9 cellular contexts compared by ENCODE assay signal in genomic region chr11:14422052-14422813, GRCh38.
DNase-seq lines count a peak whose midpoint lies in the region; ATAC-seq, FAIRE-seq and TF ChIP-seq lines count a peak whose summit lies in the region.
"Had no signal": no experiment of that assay in that cellular context is flagged by ENCODE, and none has a peak within 500 bp of the region (broad histone marks: within the 10 kb centered on the region; RNA-seq: fewer than 3 reads in every experiment).

No MANE protein-coding gene starts in this region.

- H3K4me1 ChIP-seq in DND-41 (ENCODE audit: insufficient read depth, low read length), result peaks cover 40% of the 10 kb centered on the region

- H3K9me3 Mint-ChIP-seq in stimulated activated effector memory CD8-positive, alpha-beta T cell treated with anti-CD3 and anti-CD28 coated beads, Interleukin-12 subunit alpha, Interleukin-12 subunit beta, amount 100 ng/mL, for 72 hours, result no peaks in the 10 kb centered on the region

- H3K4me1 Mint-ChIP-seq in stimulated activated effector memory CD8-positive, alpha-beta T cell treated with anti-CD3 and anti-CD28 coated beads, Interleukin-12 subunit alpha, Interleukin-12 subunit beta, amount 100 ng/mL, for 72 hours, result peaks cover 15% of the 10 kb centered on the region

- H3K79me2 ChIP-seq in DND-41 (ENCODE audit: insufficient read depth, low read length), result no peaks in the 10 kb centered on the region

- no peaks in the 10 kb centered on the region for H3K36me3 ChIP-seq in DND-41 (ENCODE audit: insufficient read depth, low read length)
- H3K36me3 ChIP-seq in bronchial epithelial cell (ENCODE audit: control insufficient read depth, insufficient read depth, low read length), result no peaks in the 10 kb centered on the region

- H2AFZ ChIP-seq in DND-41 (ENCODE audit: low read depth, low read length), result peak overlapping the region; percentile 63

- peak overlapping the region; percentile 89 for H3K27ac ChIP-seq in DND-41 (ENCODE audit: low read length)
- H3K27ac ChIP-seq: HL-60 had no signal

- peak overlapping the region in 1 of 2 experiments; percentile 48; a peak in 2 of 4 replicates for H3K4me3 ChIP-seq in DND-41 (ENCODE audit: low read depth in 1 of 2, low read length in 2 of 2)
- no peak overlapping the region for H3K4me3 ChIP-seq in bronchial epithelial cell (ENCODE audit: low read depth, low read length)
- 0 out of 2 replicates have a peak overlapping the region, but pooled peaks have one; percentile 9 for H3K4me3 ChIP-seq in iPS-18c (ENCODE audit: insufficient read depth, low read depth, low read length)

- H3K27ac Mint-ChIP-seq in stimulated activated effector memory CD8-positive, alpha-beta T cell treated with anti-CD3 and anti-CD28 coated beads, Interleukin-12 subunit alpha, Interleukin-12 subunit beta, amount 100 ng/mL, for 72 hours, result no peak overlapping the region

- peak; percentile 84 for ATAC-seq in DND-41 (ENCODE audit: insufficient read depth, low read depth)
- no peak for ATAC-seq in GM21526 (IDR thresholded peaks at IDR 0.05; ENCODE audit: low FRiP score, unreplicated experiment)
- no peak for ATAC-seq in GM18907 (IDR thresholded peaks at IDR 0.05; ENCODE audit: unreplicated experiment)
- ATAC-seq in stimulated activated effector memory CD8-positive, alpha-beta T cell treated with anti-CD3 and anti-CD28 coated beads, Interleukin-12 subunit alpha, Interleukin-12 subunit beta, amount 100 ng/mL, for 72 hours, result no peak

- no peaks in the 10 kb centered on the region for H4K20me1 ChIP-seq in DND-41 (ENCODE audit: insufficient read depth, low read length)

- FAIRE-seq in bronchial epithelial cell (lab: Jason Lieb, UNC), result no peak

- TF ChIP-seq CTCF in DND-41 (IDR thresholded peaks at IDR 0.05; ENCODE audit: borderline replicate concordance, extremely low read depth, low read length, poor library complexity, severe bottlenecking) (peak; percentile 4), bronchial epithelial cell (IDR thresholded peaks at IDR 0.05; ENCODE audit: insufficient read depth, low read length, severe bottlenecking) (no peak)

- H3K9me3 ChIP-seq in DND-41 (ENCODE audit: insufficient read depth, low read length, severe bottlenecking) (no peaks in the 10 kb centered on the region), iPS-18c (ENCODE audit: control insufficient read depth, insufficient read depth, low read length) (no peaks in the 10 kb centered on the region)

- H3K4me2 ChIP-seq in DND-41 (ENCODE audit: insufficient read depth, low read length), result peak overlapping the region; percentile 65

- no peak overlapping the region for H3K4me3 Mint-ChIP-seq in stimulated activated effector memory CD8-positive, alpha-beta T cell treated with anti-CD3 and anti-CD28 coated beads, Interleukin-12 subunit alpha, Interleukin-12 subunit beta, amount 100 ng/mL, for 72 hours

- H3K27me3 ChIP-seq in DND-41 (ENCODE audit: insufficient read depth, low read length, poor library complexity) (no peaks in the 10 kb centered on the region), bronchial epithelial cell (ENCODE audit: control insufficient read depth, insufficient read depth, low read length) (no peaks in the 10 kb centered on the region)

- H3K9ac ChIP-seq in DND-41 (ENCODE audit: low read depth, low read length), result peak overlapping the region; percentile 38

- no peaks in the 10 kb centered on the region for H3K36me3 Mint-ChIP-seq in stimulated activated effector memory CD8-positive, alpha-beta T cell treated with anti-CD3 and anti-CD28 coated beads, Interleukin-12 subunit alpha, Interleukin-12 subunit beta, amount 100 ng/mL, for 72 hours

- DNase-seq in DND-41 (peak; percentile 81), NCI-H2196 (lab: John Stamatoyannopoulos, UW; ENCODE audit: unreplicated experiment) (peak; percentile 66), bronchial epithelial cell (ENCODE audit: low read depth) (peak; percentile 96), smooth muscle cell of the brain vasculature (ENCODE audit: low read depth, low spot score) (peak; percentile 88)
- no peak for DNase-seq in stimulated activated effector memory CD8-positive, alpha-beta T cell treated with anti-CD3 and anti-CD28 coated beads, Interleukin-12 subunit alpha, Interleukin-12 subunit beta, amount 100 ng/mL, for 72 hours (ENCODE audit: low spot score in 2 of 2)

Comparison
In these comparisons a context has a peak if more than half of its experiments do, and no peak if none do; other contexts are left out.
1. DNase-seq: peak in DND-41 (single experiment), NCI-H2196 (single experiment), bronchial epithelial cell (single experiment) and smooth muscle cell of the brain vasculature (single experiment); none in stimulated activated effector memory CD8-positive, alpha-beta T cell treated with anti-CD3 and anti-CD28 coated beads, Interleukin-12 subunit alpha, Interleukin-12 subunit beta, amount 100 ng/mL, for 72 hours (0 of 2).